1 cellular context compared by ENCODE assay signal in the genomic region with DNA sequence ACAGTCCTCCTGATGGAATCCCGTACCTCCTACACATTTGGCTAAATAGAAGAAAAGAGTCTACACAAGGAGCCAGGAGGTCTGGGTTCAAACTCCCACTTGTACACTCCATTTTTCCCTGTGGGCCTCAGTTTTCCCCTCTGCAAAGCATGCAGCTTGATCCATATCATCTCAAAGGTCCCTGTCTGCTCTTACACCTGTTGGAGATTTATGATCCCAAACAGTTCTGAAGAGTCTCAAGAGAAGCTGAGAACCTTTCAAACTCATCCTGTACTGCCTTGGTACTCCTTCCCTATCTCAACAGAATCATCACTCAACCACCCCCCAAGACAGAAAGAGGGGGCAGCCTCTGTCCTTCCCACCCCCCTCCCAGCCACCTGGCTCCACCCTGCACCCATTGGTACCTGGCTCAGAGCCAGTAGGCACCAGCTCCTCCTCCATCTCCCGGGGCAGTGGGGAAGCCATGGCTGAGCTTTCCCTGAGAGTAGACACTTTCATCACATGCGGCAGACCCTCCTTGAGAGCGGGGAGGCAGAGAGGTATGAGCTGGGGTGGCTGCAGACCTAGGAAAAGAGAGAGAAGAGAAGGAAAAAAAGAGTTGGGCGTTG.
TF ChIP-seq lines count a peak whose summit lies in the region.

No MANE protein-coding gene starts in this region.

TF ChIP-seq in GM23338, 12 proteins besides CTCF, POLR2A, EP300 and RAD21 (continued from another document):
- TF ChIP-seq, protein P1, sequence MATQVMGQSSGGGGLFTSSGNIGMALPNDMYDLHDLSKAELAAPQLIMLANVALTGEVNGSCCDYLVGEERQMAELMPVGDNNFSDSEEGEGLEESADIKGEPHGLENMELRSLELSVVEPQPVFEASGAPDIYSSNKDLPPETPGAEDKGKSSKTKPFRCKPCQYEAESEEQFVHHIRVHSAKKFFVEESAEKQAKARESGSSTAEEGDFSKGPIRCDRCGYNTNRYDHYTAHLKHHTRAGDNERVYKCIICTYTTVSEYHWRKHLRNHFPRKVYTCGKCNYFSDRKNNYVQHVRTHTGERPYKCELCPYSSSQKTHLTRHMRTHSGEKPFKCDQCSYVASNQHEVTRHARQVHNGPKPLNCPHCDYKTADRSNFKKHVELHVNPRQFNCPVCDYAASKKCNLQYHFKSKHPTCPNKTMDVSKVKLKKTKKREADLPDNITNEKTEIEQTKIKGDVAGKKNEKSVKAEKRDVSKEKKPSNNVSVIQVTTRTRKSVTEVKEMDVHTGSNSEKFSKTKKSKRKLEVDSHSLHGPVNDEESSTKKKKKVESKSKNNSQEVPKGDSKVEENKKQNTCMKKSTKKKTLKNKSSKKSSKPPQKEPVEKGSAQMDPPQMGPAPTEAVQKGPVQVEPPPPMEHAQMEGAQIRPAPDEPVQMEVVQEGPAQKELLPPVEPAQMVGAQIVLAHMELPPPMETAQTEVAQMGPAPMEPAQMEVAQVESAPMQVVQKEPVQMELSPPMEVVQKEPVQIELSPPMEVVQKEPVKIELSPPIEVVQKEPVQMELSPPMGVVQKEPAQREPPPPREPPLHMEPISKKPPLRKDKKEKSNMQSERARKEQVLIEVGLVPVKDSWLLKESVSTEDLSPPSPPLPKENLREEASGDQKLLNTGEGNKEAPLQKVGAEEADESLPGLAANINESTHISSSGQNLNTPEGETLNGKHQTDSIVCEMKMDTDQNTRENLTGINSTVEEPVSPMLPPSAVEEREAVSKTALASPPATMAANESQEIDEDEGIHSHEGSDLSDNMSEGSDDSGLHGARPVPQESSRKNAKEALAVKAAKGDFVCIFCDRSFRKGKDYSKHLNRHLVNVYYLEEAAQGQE (IDR thresholded peaks at IDR 0.05; ENCODE audit: unreplicated experiment), result no peak
- TF ChIP-seq ZNF331 (CRISPR knock-in tag; IDR thresholded peaks at IDR 0.05; ENCODE audit: low read depth), result no peak
- TF ChIP-seq POLR2AphosphoS5 (IDR thresholded peaks at IDR 0.05; ENCODE audit: low read depth), result no peak
- no peak for TF ChIP-seq ZNF114 (CRISPR knock-in tag; IDR thresholded peaks at IDR 0.05)
